1 cellular context compared by ENCODE assay signal in genomic region chr1:151831256-151831591, GRCh38.
TF ChIP-seq lines count a peak whose summit lies in the region.

No MANE protein-coding gene starts in this region.

TF ChIP-seq in HepG2, 621 proteins besides CTCF, POLR2A, EP300 and RAD21:
- TF ChIP-seq, protein P1, sequence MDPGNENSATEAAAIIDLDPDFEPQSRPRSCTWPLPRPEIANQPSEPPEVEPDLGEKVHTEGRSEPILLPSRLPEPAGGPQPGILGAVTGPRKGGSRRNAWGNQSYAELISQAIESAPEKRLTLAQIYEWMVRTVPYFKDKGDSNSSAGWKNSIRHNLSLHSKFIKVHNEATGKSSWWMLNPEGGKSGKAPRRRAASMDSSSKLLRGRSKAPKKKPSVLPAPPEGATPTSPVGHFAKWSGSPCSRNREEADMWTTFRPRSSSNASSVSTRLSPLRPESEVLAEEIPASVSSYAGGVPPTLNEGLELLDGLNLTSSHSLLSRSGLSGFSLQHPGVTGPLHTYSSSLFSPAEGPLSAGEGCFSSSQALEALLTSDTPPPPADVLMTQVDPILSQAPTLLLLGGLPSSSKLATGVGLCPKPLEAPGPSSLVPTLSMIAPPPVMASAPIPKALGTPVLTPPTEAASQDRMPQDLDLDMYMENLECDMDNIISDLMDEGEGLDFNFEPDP (CRISPR knock-in tag; conservative IDR thresholded peaks at IDR 0.05), result no peak
- TF ChIP-seq ZNF232 (CRISPR knock-in tag; IDR thresholded peaks at IDR 0.05; ENCODE audit: borderline replicate concordance) (no peak), MBNL3 (CRISPR knock-in tag; conservative IDR thresholded peaks at IDR 0.05) (no peak), ZNF557 (CRISPR knock-in tag; IDR thresholded peaks at IDR 0.05) (no peak), ATF1 (CRISPR knock-in tag; IDR thresholded peaks at IDR 0.05) (no peak), AKNA (CRISPR knock-in tag; IDR thresholded peaks at IDR 0.05; ENCODE audit: borderline replicate concordance) (no peak), ZNF746 (CRISPR knock-in tag; IDR thresholded peaks at IDR 0.05) (no peak), MTA3 (CRISPR knock-in tag; IDR thresholded peaks at IDR 0.05) (no peak), ARNT2 (CRISPR knock-in tag; IDR thresholded peaks at IDR 0.05; ENCODE audit: low read depth) (peak; percentile 42; the same call in 1 of the 2 replicates), ZNF775 (CRISPR knock-in tag; IDR thresholded peaks at IDR 0.05; ENCODE audit: borderline replicate concordance) (0 out of 2 replicates have a peak, but pooled peaks have one; percentile 64), YEATS4 (CRISPR knock-in tag; IDR thresholded peaks at IDR 0.05; ENCODE audit: borderline replicate concordance) (no peak), ZFP36L1 (CRISPR knock-in tag; IDR thresholded peaks at IDR 0.05) (0 out of 2 replicates have a peak, but pooled peaks have one; percentile 8), ZBTB1 (CRISPR knock-in tag; IDR thresholded peaks at IDR 0.05; ENCODE audit: borderline replicate concordance) (no peak), RCOR2 (CRISPR knock-in tag; IDR thresholded peaks at IDR 0.05) (no peak), HDAC1 (CRISPR knock-in tag; IDR thresholded peaks at IDR 0.05) (0 out of 2 replicates have a peak, but pooled peaks have one; percentile 10), HIVEP1 (CRISPR knock-in tag; IDR thresholded peaks at IDR 0.05) (0 out of 2 replicates have a peak, but pooled peaks have one; percentile 8), HMGXB4 (CRISPR knock-in tag; IDR thresholded peaks at IDR 0.05; ENCODE audit: borderline replicate concordance in 1 of 2, low read depth in 1 of 2) (0 out of 4 replicates have a peak, but pooled peaks of 1 of the 2 experiments have one; percentile 12), XRCC5 (optimal IDR thresholded peaks at IDR 0.05; ENCODE audit: low read length) (no peak), ZNF616 (CRISPR knock-in tag; IDR thresholded peaks at IDR 0.05; ENCODE audit: low read depth) (no peak), ZNF138 (CRISPR knock-in tag; IDR thresholded peaks at IDR 0.05; ENCODE audit: low read depth) (no peak), MTF2 (CRISPR knock-in tag; IDR thresholded peaks at IDR 0.05; ENCODE audit: borderline replicate concordance) (no peak), RNF2 (conservative IDR thresholded peaks at IDR 0.05; ENCODE audit: low read depth) (no peak), ZNF451 (CRISPR knock-in tag; IDR thresholded peaks at IDR 0.05) (peak; percentile 8; the same call in 1 of the 2 replicates), HOXA3 (CRISPR knock-in tag; IDR thresholded peaks at IDR 0.05) (no peak), NFE2L1 (CRISPR knock-in tag; IDR thresholded peaks at IDR 0.05; ENCODE audit: borderline replicate concordance) (peak; percentile 61; the same call in 1 of the 2 replicates), ZNF121 (CRISPR knock-in tag; IDR thresholded peaks at IDR 0.05) (no peak), ZNF724P (CRISPR knock-in tag; IDR thresholded peaks at IDR 0.05; ENCODE audit: borderline replicate concordance) (0 out of 2 replicates have a peak, but pooled peaks have one; percentile 56), ZNF678 (CRISPR knock-in tag; IDR thresholded peaks at IDR 0.05) (no peak), RFX5 (IDR thresholded peaks at IDR 0.05; ENCODE audit: low read depth, low read length) (no peak), PAX8 (CRISPR knock-in tag; IDR thresholded peaks at IDR 0.05; ENCODE audit: borderline replicate concordance) (no peak), GABPB1 (CRISPR knock-in tag; IDR thresholded peaks at IDR 0.05) (no peak), ZSCAN21 (CRISPR knock-in tag; IDR thresholded peaks at IDR 0.05; ENCODE audit: borderline replicate concordance) (0 out of 2 replicates have a peak, but pooled peaks have one; percentile 11), FOSL2 (CRISPR knock-in tag; IDR thresholded peaks at IDR 0.05) (no peak), HOMEZ (CRISPR knock-in tag; IDR thresholded peaks at IDR 0.05; ENCODE audit: low read depth) (no peak), RNF219 (CRISPR knock-in tag; IDR thresholded peaks at IDR 0.05) (no peak), ZNF781 (CRISPR knock-in tag; IDR thresholded peaks at IDR 0.05; ENCODE audit: borderline replicate concordance, not compliant biosample characterization) (no peak), JUN (CRISPR knock-in tag; IDR thresholded peaks at IDR 0.05) (no peak), ISL2 (CRISPR knock-in tag; IDR thresholded peaks at IDR 0.05) (no peak), ZNF614 (CRISPR knock-in tag; IDR thresholded peaks at IDR 0.05; ENCODE audit: borderline replicate concordance) (no peak), GABPA (IDR thresholded peaks at IDR 0.05; ENCODE audit: low read depth, low read length) (no peak), GABPA (CRISPR knock-in tag; IDR thresholded peaks at IDR 0.05; ENCODE audit: low read depth) (no peak), ZNF691 (CRISPR knock-in tag; IDR thresholded peaks at IDR 0.05; ENCODE audit: borderline replicate concordance, low read depth) (peak; percentile 15; the same call in 1 of the 2 replicates)
- TF ChIP-seq, protein P2, sequence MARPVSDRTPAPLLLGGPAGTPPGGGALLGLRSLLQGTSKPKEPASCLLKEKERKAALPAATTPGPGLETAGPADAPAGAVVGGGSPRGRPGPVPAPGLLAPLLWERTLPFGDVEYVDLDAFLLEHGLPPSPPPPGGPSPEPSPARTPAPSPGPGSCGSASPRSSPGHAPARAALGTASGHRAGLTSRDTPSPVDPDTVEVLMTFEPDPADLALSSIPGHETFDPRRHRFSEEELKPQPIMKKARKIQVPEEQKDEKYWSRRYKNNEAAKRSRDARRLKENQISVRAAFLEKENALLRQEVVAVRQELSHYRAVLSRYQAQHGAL (CRISPR knock-in tag; IDR thresholded peaks at IDR 0.05; ENCODE audit: not compliant biosample characterization), result no peak
- TF ChIP-seq, protein P3, sequence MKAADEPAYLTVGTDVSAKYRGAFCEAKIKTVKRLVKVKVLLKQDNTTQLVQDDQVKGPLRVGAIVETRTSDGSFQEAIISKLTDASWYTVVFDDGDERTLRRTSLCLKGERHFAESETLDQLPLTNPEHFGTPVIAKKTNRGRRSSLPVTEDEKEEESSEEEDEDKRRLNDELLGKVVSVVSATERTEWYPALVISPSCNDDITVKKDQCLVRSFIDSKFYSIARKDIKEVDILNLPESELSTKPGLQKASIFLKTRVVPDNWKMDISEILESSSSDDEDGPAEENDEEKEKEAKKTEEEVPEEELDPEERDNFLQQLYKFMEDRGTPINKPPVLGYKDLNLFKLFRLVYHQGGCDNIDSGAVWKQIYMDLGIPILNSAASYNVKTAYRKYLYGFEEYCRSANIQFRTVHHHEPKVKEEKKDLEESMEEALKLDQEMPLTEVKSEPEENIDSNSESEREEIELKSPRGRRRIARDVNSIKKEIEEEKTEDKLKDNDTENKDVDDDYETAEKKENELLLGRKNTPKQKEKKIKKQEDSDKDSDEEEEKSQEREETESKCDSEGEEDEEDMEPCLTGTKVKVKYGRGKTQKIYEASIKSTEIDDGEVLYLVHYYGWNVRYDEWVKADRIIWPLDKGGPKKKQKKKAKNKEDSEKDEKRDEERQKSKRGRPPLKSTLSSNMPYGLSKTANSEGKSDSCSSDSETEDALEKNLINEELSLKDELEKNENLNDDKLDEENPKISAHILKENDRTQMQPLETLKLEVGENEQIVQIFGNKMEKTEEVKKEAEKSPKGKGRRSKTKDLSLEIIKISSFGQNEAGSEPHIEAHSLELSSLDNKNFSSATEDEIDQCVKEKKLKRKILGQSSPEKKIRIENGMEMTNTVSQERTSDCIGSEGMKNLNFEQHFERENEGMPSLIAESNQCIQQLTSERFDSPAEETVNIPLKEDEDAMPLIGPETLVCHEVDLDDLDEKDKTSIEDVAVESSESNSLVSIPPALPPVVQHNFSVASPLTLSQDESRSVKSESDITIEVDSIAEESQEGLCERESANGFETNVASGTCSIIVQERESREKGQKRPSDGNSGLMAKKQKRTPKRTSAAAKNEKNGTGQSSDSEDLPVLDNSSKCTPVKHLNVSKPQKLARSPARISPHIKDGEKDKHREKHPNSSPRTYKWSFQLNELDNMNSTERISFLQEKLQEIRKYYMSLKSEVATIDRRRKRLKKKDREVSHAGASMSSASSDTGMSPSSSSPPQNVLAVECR (CRISPR knock-in tag; IDR thresholded peaks at IDR 0.05; ENCODE audit: borderline replicate concordance), result 0 out of 2 replicates have a peak, but pooled peaks have one; percentile 29
- TF ChIP-seq, protein P4, sequence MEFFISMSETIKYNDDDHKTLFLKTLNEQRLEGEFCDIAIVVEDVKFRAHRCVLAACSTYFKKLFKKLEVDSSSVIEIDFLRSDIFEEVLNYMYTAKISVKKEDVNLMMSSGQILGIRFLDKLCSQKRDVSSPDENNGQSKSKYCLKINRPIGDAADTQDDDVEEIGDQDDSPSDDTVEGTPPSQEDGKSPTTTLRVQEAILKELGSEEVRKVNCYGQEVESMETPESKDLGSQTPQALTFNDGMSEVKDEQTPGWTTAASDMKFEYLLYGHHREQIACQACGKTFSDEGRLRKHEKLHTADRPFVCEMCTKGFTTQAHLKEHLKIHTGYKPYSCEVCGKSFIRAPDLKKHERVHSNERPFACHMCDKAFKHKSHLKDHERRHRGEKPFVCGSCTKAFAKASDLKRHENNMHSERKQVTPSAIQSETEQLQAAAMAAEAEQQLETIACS (CRISPR knock-in tag; IDR thresholded peaks at IDR 0.05), result no peak
